14 cellular contexts compared by ENCODE assay signal in genomic region chr1:46137901-46138300, GRCh38. TPM values are rescaled to one million over a fixed set of nuclear protein-coding genes. Genes with fewer than 3 reads are reported as not detected.
DNase-seq lines count a peak whose midpoint lies in the region; ATAC-seq and TF ChIP-seq lines count a peak whose summit lies in the region.
"Had no signal": no experiment of that assay in that cellular context is flagged by ENCODE, and none has a peak within 500 bp of the region (broad histone marks: within the 10 kb centered on the region; RNA-seq: fewer than 3 reads in every experiment).

No MANE protein-coding gene starts in this region.

- no peak overlapping the region for H2AK5ac ChIP-seq in trophoblast cell (ENCODE audit: low read length)

- H3K27me3 ChIP-seq in GM23248 (replicated peaks; ENCODE audit: insufficient read depth) = no peaks in the 10 kb centered on the region
- H3K27me3 ChIP-seq in hepatocyte = no peaks in the 10 kb centered on the region
- no peaks in the 10 kb centered on the region for H3K27me3 ChIP-seq in stomach
- no peaks in the 10 kb centered on the region for H3K27me3 ChIP-seq in trophoblast cell (ENCODE audit: insufficient read depth, low read length)

- H3K36me3 ChIP-seq in GM23248 (ENCODE audit: low read depth) (no peaks in the 10 kb centered on the region), hepatocyte (replicated peaks; ENCODE audit: insufficient read depth, low read depth) (no peaks in the 10 kb centered on the region), stomach (no peaks in the 10 kb centered on the region), trophoblast cell (ENCODE audit: control insufficient read depth in 1 of 2, insufficient read depth in 2 of 2, low read length in 2 of 2) (no peaks in the 10 kb centered on the region)

- H3K9ac ChIP-seq in GM23248 = no peak overlapping the region
- H3K9ac ChIP-seq in trophoblast cell (ENCODE audit: low read length) = no peak overlapping the region

- H3K18ac ChIP-seq in trophoblast cell (ENCODE audit: low read length) = no peak overlapping the region

- H2BK120ac ChIP-seq in trophoblast cell (ENCODE audit: insufficient read depth, low read length, poor library complexity) = no peak overlapping the region

- in situ Hi-C loops in GM23248 (cut with MboI) = no loop called here
- in situ Hi-C loops in astrocyte of the cerebellum (cut with HindIII; ENCODE audit: low sequenced_read_pairs) = no loop called here

- TF ChIP-seq CTCF in astrocyte of the cerebellum (IDR thresholded peaks at IDR 0.05; ENCODE audit: low read depth, low read length, missing control alignments) = no peak
- no peak for TF ChIP-seq CTCF in hepatocyte (IDR thresholded peaks at IDR 0.05; ENCODE audit: poor library complexity)
- TF ChIP-seq CTCF in stomach (IDR thresholded peaks at IDR 0.05) = no peak

- H3K4me2 ChIP-seq in GM23248 (ENCODE audit: unreplicated experiment) = no peak overlapping the region
- peak overlapping the region; percentile 73 for H3K4me2 ChIP-seq in hepatocyte
- H3K4me2 ChIP-seq in trophoblast cell (ENCODE audit: low read length) = no peak overlapping the region

- H3K4me1 ChIP-seq in GM23248 (ENCODE audit: insufficient read depth) (peaks cover 5% of the 10 kb centered on the region; the same call in 1 of the 2 replicates), hepatocyte (ENCODE audit: insufficient read depth) (no peaks in the 10 kb centered on the region), stomach (peaks cover 10 to 36% (median 19%) of the 10 kb centered on the region in 4 donors), trophoblast cell (ENCODE audit: control insufficient read depth in 1 of 2, insufficient read depth in 2 of 2, low read length in 2 of 2) (peaks cover 0 to 4% of the 10 kb centered on the region in 2 experiments)

- H3K23ac ChIP-seq in trophoblast cell (ENCODE audit: low read length) = no peak overlapping the region

- no peak overlapping the region for H4K91ac ChIP-seq in trophoblast cell (ENCODE audit: low read depth, low read length)

- H4K12ac ChIP-seq in trophoblast cell (ENCODE audit: low read depth, low read length) = no peak overlapping the region

- DNase-seq in GM23248 = peak; percentile 36
- peak; percentile 45 for DNase-seq in astrocyte of the cerebellum (ENCODE audit: low read depth)
- no peak for DNase-seq in hepatocyte (ENCODE audit: low spot score)
- DNase-seq in stomach = no peak
- no peak for DNase-seq in trophoblast cell
- DNase-seq in HK-2 (ENCODE audit: unreplicated experiment) = no peak
- DNase-seq: activated CD8-positive, alpha-beta memory T cell treated with anti-CD3 and anti-CD28 coated beads, Interleukin-2, amount 50 U/mL, for 4 hours; amniotic stem cell; NCI-H524; SHP77; stimulated activated CD8-positive, alpha-beta memory T cell treated with anti-CD3 and anti-CD28 coated beads, Interleukin-4, amount 100 ng/mL, for 48 hours had no signal

- H3K14ac ChIP-seq in trophoblast cell (ENCODE audit: low read length) = no peak overlapping the region

- H3K9me3 ChIP-seq in GM23248 (ENCODE audit: low read depth) = no peaks in the 10 kb centered on the region
- no peaks in the 10 kb centered on the region for H3K9me3 ChIP-seq in hepatocyte (ENCODE audit: low read depth)
- no peaks in the 10 kb centered on the region for H3K9me3 ChIP-seq in stomach
- no peaks in the 10 kb centered on the region for H3K9me3 ChIP-seq in trophoblast cell (ENCODE audit: insufficient read depth, low read depth, low read length)

- no peak for ATAC-seq in GM21423 (IDR thresholded peaks at IDR 0.05; ENCODE audit: unreplicated experiment)
- ATAC-seq in GM21515 (IDR thresholded peaks at IDR 0.05; ENCODE audit: unreplicated experiment) = no peak
- ATAC-seq: natural killer cell treated with Interleukin-12 subunit alpha and Interleukin-12 subunit beta and Interleukin-15 and Interleukin-18, amount 100 ng/mL, for 72 hours had no signal

- no peak overlapping the region for H3K4ac ChIP-seq in trophoblast cell (ENCODE audit: low read depth, low read length)

- 31 to 33% methylated on average over 3 of the region's 3 CpGs for WGBS in GM23248 (ENCODE audit: low coverage in 1 of 2, low lambda C conversion rate in 2 of 2, missing lambda C conversion rate in 2 of 2), 2 experiments
- WGBS in hepatocyte (ENCODE audit: low lambda C conversion rate, missing lambda C conversion rate) = 16% methylated on average over 3 of the region's 3 CpGs
- WGBS in stomach, 5 donors = 24 to 36% (median 32%) methylated on average over 3 of the region's 3 CpGs
- no CpG with 5 or more reads among the region's 3 CpGs for WGBS in trophoblast cell (ENCODE audit: extremely low coverage, insufficient coverage, insufficient read length)

- H4K8ac ChIP-seq in trophoblast cell (ENCODE audit: low read depth, low read length) = no peak overlapping the region

- no peaks in the 10 kb centered on the region for H3K79me2 ChIP-seq in GM23248 (ENCODE audit: insufficient read depth)
- no peaks in the 10 kb centered on the region for H3K79me2 ChIP-seq in hepatocyte
- peaks cover 3% of the 10 kb centered on the region for H3K79me2 ChIP-seq in trophoblast cell (ENCODE audit: control insufficient read depth, insufficient read depth, low read length, poor library complexity)

- no peak overlapping the region for H2BK5ac ChIP-seq in trophoblast cell (ENCODE audit: low read depth, low read length, poor library complexity)

- H3F3A ChIP-seq in GM23248 (ENCODE audit: insufficient read depth) = peaks cover 11% of the 10 kb centered on the region; the same call in 1 of the 2 replicates

- H3K79me1 ChIP-seq in trophoblast cell (ENCODE audit: low read length) = peaks cover 4% of the 10 kb centered on the region

- H3K4me3 ChIP-seq in GM23248 (no peak overlapping the region), astrocyte of the cerebellum (ENCODE audit: low read depth, low read length) (peak overlapping the region; percentile 28), hepatocyte (no peak overlapping the region), stomach (no peak overlapping the region), trophoblast cell (ENCODE audit: low read depth, low read length) (no peak overlapping the region)

- no peaks in the 10 kb centered on the region for H4K20me1 ChIP-seq in GM23248 (ENCODE audit: insufficient read depth)
- no peaks in the 10 kb centered on the region for H4K20me1 ChIP-seq in hepatocyte (ENCODE audit: insufficient read depth, poor library complexity, severe bottlenecking)

- no peak for TF ChIP-seq POLR2A in stomach (IDR thresholded peaks at IDR 0.05)

- H3K9me2 ChIP-seq in GM23248 (ENCODE audit: insufficient read depth) (no peaks in the 10 kb centered on the region), hepatocyte (replicated peaks; ENCODE audit: insufficient read depth) (no peaks in the 10 kb centered on the region)

- intact Hi-C loops in stomach (cut with DNase I; ENCODE audit: low total_unique reads) = no loop called here

- H2BK12ac ChIP-seq in trophoblast cell (ENCODE audit: low read length) = no peak overlapping the region

- peak overlapping the region; percentile 37 for H2AFZ ChIP-seq in GM23248
- peak overlapping the region; percentile 29 for H2AFZ ChIP-seq in hepatocyte
- no peak overlapping the region for H2AFZ ChIP-seq in trophoblast cell (ENCODE audit: insufficient read depth, low read length, poor library complexity)

- no peak overlapping the region for H3K27ac ChIP-seq in GM23248
- H3K27ac ChIP-seq in hepatocyte = peak overlapping the region; percentile 62
- H3K27ac ChIP-seq in stomach = peak overlapping the region in 3 of 5 donors; percentile 25 to 52 (median 43)
- no peak overlapping the region for H3K27ac ChIP-seq in trophoblast cell (ENCODE audit: low read depth, low read length)

- TF ChIP-seq EP300 in stomach (IDR thresholded peaks at IDR 0.05) = no peak

RNA-seq across cellular contexts. Expression of gene PIK3R3, which starts 5.5 kb away (rescaled TPM):
- total RNA-seq in GM23248 (2014; rRNA removed; shearing (Covaris generic)) = 0.76 and 1.9 TPM in 2 replicates
- polyA plus RNA-seq in GM23248 (2016; fragmentation: Nextera tagmentation; extraction: Ambion mirVana) = 1.3 and 1.6 TPM in 2 replicates
- 16.8 and 18.9 TPM in 2 replicates for total RNA-seq in hepatocyte
- 8.4 and 9.9 TPM in 2 replicates for polyA plus RNA-seq in hepatocyte
- total RNA-seq in stomach = 10 to 100 TPM; 10.4 to 33.8 (median 15.2) TPM
- 1 to 10 TPM; 3.4 to 4.9 (median 3.7) TPM for polyA plus RNA-seq in stomach
- 5.2 and 5.6 TPM in 2 replicates for polyA plus RNA-seq in trophoblast cell (2013)

RNA-seq across cellular contexts. Expression of gene TSPAN1, which starts 37.0 kb away (rescaled TPM):
- total RNA-seq in GM23248 (2014; rRNA removed; shearing (Covaris generic)) = not detected in 2 replicates
- polyA plus RNA-seq in GM23248 (2016; fragmentation: Nextera tagmentation; extraction: Ambion mirVana) = 0.38 and 0.70 TPM in 2 replicates
- 32.1 and 33.4 TPM in 2 replicates for total RNA-seq in hepatocyte
- polyA plus RNA-seq in hepatocyte = 69.5 and 69.8 TPM in 2 replicates
- total RNA-seq in stomach = 100 to 1,000 TPM in 2 of 5 donors, 10 to 100 TPM in 3; 52.1 to 154 (median 79.9) TPM
- 100 to 1,000 TPM in 1 of 3 donors, 10 to 100 TPM in 2; 35.9 to 131 (median 38.5) TPM for polyA plus RNA-seq in stomach
- polyA plus RNA-seq in trophoblast cell (2013) = 0.81 and 1.1 TPM in 2 replicates
- total RNA-seq: natural killer cell treated with Interleukin-12 subunit alpha and Interleukin-12 subunit beta and Interleukin-15 and Interleukin-18, amount 100 ng/mL, for 72 hours had no signal

RNA-seq across cellular contexts. Expression of gene P3R3URF, which starts 38.4 kb away (rescaled TPM):
- total RNA-seq in GM23248 (2014; rRNA removed; shearing (Covaris generic)) = not detected in 2 replicates
- polyA plus RNA-seq in GM23248 (2016; fragmentation: Nextera tagmentation; extraction: Ambion mirVana) (not detected in 2 replicates), hepatocyte (not detected in 2 replicates), stomach (not detected)
- total RNA-seq in hepatocyte (not detected in 2 replicates), stomach (not detected)
- not detected in 2 replicates for polyA plus RNA-seq in trophoblast cell (2013)
- total RNA-seq: natural killer cell treated with Interleukin-12 subunit alpha and Interleukin-12 subunit beta and Interleukin-15 and Interleukin-18, amount 100 ng/mL, for 72 hours had no signal

Comparison
In these comparisons a context has a peak if more than half of its experiments do, and no peak if none do; other contexts are left out.
1. DNase-seq: peak in GM23248 (single experiment) and astrocyte of the cerebellum (single experiment); none in hepatocyte (single experiment), stomach (single experiment), trophoblast cell (0 of 2) and HK-2 (single experiment).
2. H3K27ac ChIP-seq: peak in hepatocyte (single experiment) and stomach (3 of 5); none in GM23248 (single experiment) and trophoblast cell (single experiment).
3. RNA of gene TSPAN1, which starts 37.0 kb away (total RNA-seq): 52.1 to 154 TPM in stomach and 32.1 to 33.4 TPM in hepatocyte; not detected in GM23248; every median in the first group is over 10 times any median in the second.